In the genomic region with DNA sequence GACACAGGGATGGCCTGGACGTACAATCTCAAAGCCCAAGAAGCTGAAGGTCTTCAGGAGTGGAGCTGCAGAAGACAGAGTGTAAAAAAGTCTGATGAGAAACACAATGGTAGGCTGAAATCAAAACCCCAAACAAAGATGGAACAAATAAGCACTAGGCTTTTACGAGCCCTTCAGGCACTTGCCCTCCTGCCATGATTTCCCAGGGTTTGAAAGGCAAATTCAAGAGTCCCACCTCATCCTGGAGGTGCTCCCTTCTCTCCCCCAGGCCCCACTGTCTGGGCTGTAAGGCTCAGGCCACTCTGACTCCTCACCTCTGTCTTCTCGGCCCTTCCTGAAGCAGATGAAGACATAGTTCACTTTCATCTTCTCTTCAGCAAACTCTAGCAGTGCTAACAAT, we compare ENCODE assay signal across 1 cellular context.
TF ChIP-seq lines count a peak whose summit lies in the region.

No MANE protein-coding gene starts in this region.

TF ChIP-seq in GM23338, 12 proteins besides CTCF, POLR2A, EP300 and RAD21 (continued from another document):
- TF ChIP-seq, protein P1, sequence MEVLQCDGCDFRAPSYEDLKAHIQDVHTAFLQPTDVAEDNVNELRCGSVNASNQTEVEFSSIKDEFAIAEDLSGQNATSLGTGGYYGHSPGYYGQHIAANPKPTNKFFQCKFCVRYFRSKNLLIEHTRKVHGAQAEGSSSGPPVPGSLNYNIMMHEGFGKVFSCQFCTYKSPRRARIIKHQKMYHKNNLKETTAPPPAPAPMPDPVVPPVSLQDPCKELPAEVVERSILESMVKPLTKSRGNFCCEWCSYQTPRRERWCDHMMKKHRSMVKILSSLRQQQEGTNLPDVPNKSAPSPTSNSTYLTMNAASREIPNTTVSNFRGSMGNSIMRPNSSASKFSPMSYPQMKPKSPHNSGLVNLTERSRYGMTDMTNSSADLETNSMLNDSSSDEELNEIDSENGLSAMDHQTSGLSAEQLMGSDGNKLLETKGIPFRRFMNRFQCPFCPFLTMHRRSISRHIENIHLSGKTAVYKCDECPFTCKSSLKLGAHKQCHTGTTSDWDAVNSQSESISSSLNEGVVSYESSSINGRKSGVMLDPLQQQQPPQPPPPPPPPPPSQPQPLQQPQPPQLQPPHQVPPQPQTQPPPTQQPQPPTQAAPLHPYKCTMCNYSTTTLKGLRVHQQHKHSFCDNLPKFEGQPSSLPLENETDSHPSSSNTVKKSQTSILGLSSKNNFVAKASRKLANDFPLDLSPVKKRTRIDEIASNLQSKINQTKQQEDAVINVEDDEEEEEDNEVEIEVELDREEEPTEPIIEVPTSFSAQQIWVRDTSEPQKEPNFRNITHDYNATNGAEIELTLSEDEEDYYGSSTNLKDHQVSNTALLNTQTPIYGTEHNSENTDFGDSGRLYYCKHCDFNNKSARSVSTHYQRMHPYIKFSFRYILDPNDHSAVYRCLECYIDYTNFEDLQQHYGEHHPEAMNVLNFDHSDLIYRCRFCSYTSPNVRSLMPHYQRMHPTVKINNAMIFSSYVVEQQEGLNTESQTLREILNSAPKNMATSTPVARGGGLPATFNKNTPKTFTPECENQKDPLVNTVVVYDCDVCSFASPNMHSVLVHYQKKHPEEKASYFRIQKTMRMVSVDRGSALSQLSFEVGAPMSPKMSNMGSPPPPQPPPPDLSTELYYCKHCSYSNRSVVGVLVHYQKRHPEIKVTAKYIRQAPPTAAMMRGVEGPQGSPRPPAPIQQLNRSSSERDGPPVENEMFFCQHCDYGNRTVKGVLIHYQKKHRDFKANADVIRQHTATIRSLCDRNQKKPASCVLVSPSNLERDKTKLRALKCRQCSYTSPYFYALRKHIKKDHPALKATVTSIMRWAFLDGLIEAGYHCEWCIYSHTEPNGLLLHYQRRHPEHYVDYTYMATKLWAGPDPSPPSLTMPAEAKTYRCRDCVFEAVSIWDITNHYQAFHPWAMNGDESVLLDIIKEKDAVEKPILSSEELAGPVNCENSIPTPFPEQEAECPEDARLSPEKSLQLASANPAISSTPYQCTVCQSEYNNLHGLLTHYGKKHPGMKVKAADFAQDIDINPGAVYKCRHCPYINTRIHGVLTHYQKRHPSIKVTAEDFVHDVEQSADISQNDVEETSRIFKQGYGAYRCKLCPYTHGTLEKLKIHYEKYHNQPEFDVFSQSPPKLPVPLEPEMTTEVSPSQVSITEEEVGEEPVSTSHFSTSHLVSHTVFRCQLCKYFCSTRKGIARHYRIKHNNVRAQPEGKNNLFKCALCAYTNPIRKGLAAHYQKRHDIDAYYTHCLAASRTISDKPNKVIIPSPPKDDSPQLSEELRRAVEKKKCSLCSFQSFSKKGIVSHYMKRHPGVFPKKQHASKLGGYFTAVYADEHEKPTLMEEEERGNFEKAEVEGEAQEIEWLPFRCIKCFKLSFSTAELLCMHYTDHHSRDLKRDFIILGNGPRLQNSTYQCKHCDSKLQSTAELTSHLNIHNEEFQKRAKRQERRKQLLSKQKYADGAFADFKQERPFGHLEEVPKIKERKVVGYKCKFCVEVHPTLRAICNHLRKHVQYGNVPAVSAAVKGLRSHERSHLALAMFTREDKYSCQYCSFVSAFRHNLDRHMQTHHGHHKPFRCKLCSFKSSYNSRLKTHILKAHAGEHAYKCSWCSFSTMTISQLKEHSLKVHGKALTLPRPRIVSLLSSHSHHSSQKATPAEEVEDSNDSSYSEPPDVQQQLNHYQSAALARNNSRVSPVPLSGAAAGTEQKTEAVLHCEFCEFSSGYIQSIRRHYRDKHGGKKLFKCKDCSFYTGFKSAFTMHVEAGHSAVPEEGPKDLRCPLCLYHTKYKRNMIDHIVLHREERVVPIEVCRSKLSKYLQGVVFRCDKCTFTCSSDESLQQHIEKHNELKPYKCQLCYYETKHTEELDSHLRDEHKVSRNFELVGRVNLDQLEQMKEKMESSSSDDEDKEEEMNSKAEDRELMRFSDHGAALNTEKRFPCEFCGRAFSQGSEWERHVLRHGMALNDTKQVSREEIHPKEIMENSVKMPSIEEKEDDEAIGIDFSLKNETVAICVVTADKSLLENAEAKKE (CRISPR knock-in tag; IDR thresholded peaks at IDR 0.05) = no peak
- no peak for TF ChIP-seq ZNF114 (CRISPR knock-in tag; IDR thresholded peaks at IDR 0.05)
- TF ChIP-seq EZH2phosphoT487 (IDR thresholded peaks at IDR 0.05; ENCODE audit: unreplicated experiment) = no peak
- TF ChIP-seq EZH2 (IDR thresholded peaks at IDR 0.05; ENCODE audit: low read depth, unreplicated experiment) = no peak
- no peak for TF ChIP-seq CREB1 (CRISPR knock-in tag; IDR thresholded peaks at IDR 0.05; ENCODE audit: low read depth)
- TF ChIP-seq, protein P2, sequence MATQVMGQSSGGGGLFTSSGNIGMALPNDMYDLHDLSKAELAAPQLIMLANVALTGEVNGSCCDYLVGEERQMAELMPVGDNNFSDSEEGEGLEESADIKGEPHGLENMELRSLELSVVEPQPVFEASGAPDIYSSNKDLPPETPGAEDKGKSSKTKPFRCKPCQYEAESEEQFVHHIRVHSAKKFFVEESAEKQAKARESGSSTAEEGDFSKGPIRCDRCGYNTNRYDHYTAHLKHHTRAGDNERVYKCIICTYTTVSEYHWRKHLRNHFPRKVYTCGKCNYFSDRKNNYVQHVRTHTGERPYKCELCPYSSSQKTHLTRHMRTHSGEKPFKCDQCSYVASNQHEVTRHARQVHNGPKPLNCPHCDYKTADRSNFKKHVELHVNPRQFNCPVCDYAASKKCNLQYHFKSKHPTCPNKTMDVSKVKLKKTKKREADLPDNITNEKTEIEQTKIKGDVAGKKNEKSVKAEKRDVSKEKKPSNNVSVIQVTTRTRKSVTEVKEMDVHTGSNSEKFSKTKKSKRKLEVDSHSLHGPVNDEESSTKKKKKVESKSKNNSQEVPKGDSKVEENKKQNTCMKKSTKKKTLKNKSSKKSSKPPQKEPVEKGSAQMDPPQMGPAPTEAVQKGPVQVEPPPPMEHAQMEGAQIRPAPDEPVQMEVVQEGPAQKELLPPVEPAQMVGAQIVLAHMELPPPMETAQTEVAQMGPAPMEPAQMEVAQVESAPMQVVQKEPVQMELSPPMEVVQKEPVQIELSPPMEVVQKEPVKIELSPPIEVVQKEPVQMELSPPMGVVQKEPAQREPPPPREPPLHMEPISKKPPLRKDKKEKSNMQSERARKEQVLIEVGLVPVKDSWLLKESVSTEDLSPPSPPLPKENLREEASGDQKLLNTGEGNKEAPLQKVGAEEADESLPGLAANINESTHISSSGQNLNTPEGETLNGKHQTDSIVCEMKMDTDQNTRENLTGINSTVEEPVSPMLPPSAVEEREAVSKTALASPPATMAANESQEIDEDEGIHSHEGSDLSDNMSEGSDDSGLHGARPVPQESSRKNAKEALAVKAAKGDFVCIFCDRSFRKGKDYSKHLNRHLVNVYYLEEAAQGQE (IDR thresholded peaks at IDR 0.05; ENCODE audit: unreplicated experiment) = no peak
TF ChIP-seq in GM23338: peak in this region for 0.
